Comparison of ENCODE assay signal across 11 cellular contexts in the genomic region with DNA sequence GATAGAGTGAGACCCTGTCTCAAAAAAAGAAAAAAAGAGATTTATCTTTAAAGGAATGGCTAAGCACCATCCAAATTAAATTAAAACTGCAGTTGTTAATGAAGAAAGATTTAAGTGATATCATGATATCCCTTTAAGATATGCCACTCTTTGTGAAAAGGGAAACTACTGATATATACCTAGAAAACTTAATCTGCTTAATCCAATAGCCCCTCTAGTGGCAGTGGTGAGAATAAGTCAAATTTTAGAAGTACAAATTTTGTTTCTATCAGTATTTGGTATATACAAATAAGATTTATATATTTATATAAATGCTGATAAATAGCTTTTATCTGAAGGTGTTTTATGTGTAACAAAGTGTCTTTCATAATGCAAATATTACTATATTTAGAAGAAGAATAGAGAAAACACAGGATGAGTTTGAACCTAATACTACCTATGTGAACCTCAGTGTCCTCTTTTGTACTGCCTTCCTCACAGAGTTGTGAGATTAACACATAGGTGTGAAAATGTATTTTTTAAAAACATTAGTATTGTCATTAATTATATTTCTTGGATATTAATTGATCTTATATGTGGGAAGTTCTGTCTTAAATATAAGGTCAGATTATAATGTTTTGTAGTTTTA. TPM values are rescaled to one million over a fixed set of nuclear protein-coding genes. Genes with fewer than 3 reads are reported as not detected.
DNase-seq lines count a peak whose midpoint lies in the region; ATAC-seq, FAIRE-seq and TF ChIP-seq lines count a peak whose summit lies in the region.
"Had no signal": no experiment of that assay in that cellular context is flagged by ENCODE, and none has a peak within 500 bp of the region (broad histone marks: within the 10 kb centered on the region; RNA-seq: fewer than 3 reads in every experiment).

No MANE protein-coding gene starts in this region.

- no peak overlapping the region for H3K4me2 ChIP-seq in H9 (ENCODE audit: insufficient read depth, insufficient read length, low read length)

- no peaks in the 10 kb centered on the region for H3K36me3 Mint-ChIP-seq in H9 (ENCODE audit: insufficient read depth in 1 of 3, low read depth in 3 of 3)
- H3K36me3 Mint-ChIP-seq in T-helper 17 cell (ENCODE audit: low read depth), result peaks cover 2% of the 10 kb centered on the region

- H3K23me2 ChIP-seq in H9 (ENCODE audit: insufficient read length, low read depth, low read length, poor library complexity, severe bottlenecking), result no peaks in the 10 kb centered on the region

- H3K36me3 ChIP-seq in spleen, result no peaks in the 10 kb centered on the region

- H3K27ac ChIP-seq in H9 (ENCODE audit: insufficient read length, low read depth, low read length) (no peak overlapping the region), spleen (no peak overlapping the region)

- no peak overlapping the region for H3K4me3 ChIP-seq in spleen

- H3K23ac ChIP-seq in H9 (ENCODE audit: insufficient read length, low read depth, low read length), result no peak overlapping the region

- H4K91ac ChIP-seq in H9 (ENCODE audit: insufficient read length, low read depth, low read length), result no peak overlapping the region

- no peak overlapping the region for H2AK5ac ChIP-seq in H9 (ENCODE audit: insufficient read length, low read length)

- H3K27me3 Mint-ChIP-seq in H9 (ENCODE audit: low read depth) (no peaks in the 10 kb centered on the region), T-helper 17 cell (no peaks in the 10 kb centered on the region)
- H3K27me3 Mint-ChIP-seq: activated T-helper 17 cell treated with anti-CD3 and anti-CD28 coated beads, Interleukin-2, amount 50 U/mL, for 72 hours; stimulated activated naive CD8-positive, alpha-beta T cell treated with anti-CD3 and anti-CD28 coated beads, Interleukin-15, Interleukin-2, amounts not matched to agents 100 ng/mL and 50 ng/mL, for 24 hours had no signal

- H2AFZ ChIP-seq in H9 (ENCODE audit: low read length), result no peak overlapping the region

- ATAC-seq in GM21526 (IDR thresholded peaks at IDR 0.05; ENCODE audit: low FRiP score, unreplicated experiment) (no peak), T-helper 17 cell (no peak)
- ATAC-seq: activated T-helper 17 cell treated with anti-CD3 and anti-CD28 coated beads, Interleukin-2, amount 50 U/mL, for 72 hours had no signal

- H4K8ac ChIP-seq in H9 (replicated peaks; ENCODE audit: insufficient read length, low read depth, low read length), result no peak overlapping the region

- TF ChIP-seq CTCF in H9 (conservative IDR thresholded peaks at IDR 0.05) (peak; percentile 68), spleen (IDR thresholded peaks at IDR 0.05 in 8 of 11, conservative IDR thresholded peaks at IDR 0.05 in 3 of 11) (peak in 4 of 11 experiments; percentile 7 to 35 (median 12))

- no peaks in the 10 kb centered on the region for H3K4me1 ChIP-seq in H9 (ENCODE audit: insufficient read depth, low read length)
- no peaks in the 10 kb centered on the region for H3K4me1 ChIP-seq in spleen

- H3K9me3 ChIP-seq in H9 (ENCODE audit: control insufficient read depth, low read depth, low read length), result no peaks in the 10 kb centered on the region
- H3K9me3 ChIP-seq in spleen, result no peaks in the 10 kb centered on the region
- H3K9me3 ChIP-seq in T-helper 17 cell (ENCODE audit: control insufficient read depth, low read length, poor library complexity, severe bottlenecking), result no peaks in the 10 kb centered on the region

- peak; percentile 43 to 45 for DNase-seq in AML-193 (lab: John Stamatoyannopoulos, UW)
- no peak for DNase-seq in H9
- DNase-seq in iris pigment epithelial cell (ENCODE audit: low read depth), result peak; percentile 22
- DNase-seq in SW480 (ENCODE audit: low spot score), result no peak
- no peak for DNase-seq in spleen
- no peak for DNase-seq in T-helper 17 cell
- DNase-seq: NCI-H1930 had no signal

- no peak overlapping the region for H3K9ac ChIP-seq in H9 (ENCODE audit: extremely low read depth, insufficient read length, low read length)

- H3K14ac ChIP-seq in H9 (ENCODE audit: insufficient read depth, low read length), result no peak overlapping the region

- H3K9me3 Mint-ChIP-seq in H9, result no peaks in the 10 kb centered on the region
- H3K9me3 Mint-ChIP-seq: activated T-helper 17 cell treated with anti-CD3 and anti-CD28 coated beads, Interleukin-2, amount 50 U/mL, for 72 hours had no signal

- H3K27me3 ChIP-seq in H9 (ENCODE audit: insufficient read depth, low read length), result no peaks in the 10 kb centered on the region
- H3K27me3 ChIP-seq in spleen (replicated peaks in 1 of 7), result no peaks in the 10 kb centered on the region

- no peak overlapping the region for H3K4ac ChIP-seq in H9 (ENCODE audit: low read depth, low read length)

- H2BK5ac ChIP-seq in H9 (ENCODE audit: insufficient read length, low read length), result no peak overlapping the region

- peak; percentile 91 for FAIRE-seq in TTC549 (lab: Jason Lieb, UNC)

- no peak overlapping the region for H3K18ac ChIP-seq in H9 (ENCODE audit: insufficient read length, low read depth, low read length)

- H4K5ac ChIP-seq in H9 (ENCODE audit: insufficient read length, low read depth, low read length), result no peak overlapping the region

- H3K79me1 ChIP-seq in H9 (ENCODE audit: insufficient read depth, low read depth, low read length, poor library complexity, severe bottlenecking), result no peaks in the 10 kb centered on the region

- H2BK12ac ChIP-seq in H9 (ENCODE audit: insufficient read length, low read depth, low read length), result no peak overlapping the region

- no peaks in the 10 kb centered on the region for H4K20me1 ChIP-seq in H9 (ENCODE audit: control insufficient read depth, insufficient read depth, insufficient read length)

- intact Hi-C loops in spleen (cut with DNase I; ENCODE audit: low total_unique reads), result no loop called here

- no peak overlapping the region for H3T11ph ChIP-seq in H9 (ENCODE audit: low read length)

- no peak overlapping the region for H2BK15ac ChIP-seq in H9 (ENCODE audit: low read depth, low read length)

- H2BK20ac ChIP-seq in H9 (ENCODE audit: low read depth, low read length, poor library complexity, severe bottlenecking), result no peak overlapping the region

- no peak for TF ChIP-seq POLR2A in spleen (IDR thresholded peaks at IDR 0.05)

- no peak overlapping the region for H3K56ac ChIP-seq in H9 (ENCODE audit: insufficient read length, low read depth, low read length)

- no peak overlapping the region for H2BK120ac ChIP-seq in H9 (ENCODE audit: low read depth, low read length, poor library complexity, severe bottlenecking)

- H3K27ac Mint-ChIP-seq in H9 (no peak overlapping the region), T-helper 17 cell (no peak overlapping the region)
- H3K27ac Mint-ChIP-seq: activated T-helper 17 cell treated with anti-CD3 and anti-CD28 coated beads, Interleukin-2, amount 50 U/mL, for 72 hours; stimulated activated naive CD8-positive, alpha-beta T cell treated with anti-CD3 and anti-CD28 coated beads, Interleukin-15, Interleukin-2, amounts not matched to agents 100 ng/mL and 50 ng/mL, for 24 hours had no signal

- no peaks in the 10 kb centered on the region for H3K79me2 ChIP-seq in H9 (ENCODE audit: insufficient read depth, low read length)

- H3K4me1 Mint-ChIP-seq in H9 (peaks cover 0 to 4% of the 10 kb centered on the region in 2 experiments; a peak in 1 of 4 replicates), T-helper 17 cell (peaks cover 6% of the 10 kb centered on the region)

- H3K4me3 Mint-ChIP-seq in H9, result no peak overlapping the region
- H3K4me3 Mint-ChIP-seq in T-helper 17 cell, result no peak overlapping the region
- H3K4me3 Mint-ChIP-seq: activated T-helper 17 cell treated with anti-CD3 and anti-CD28 coated beads, Interleukin-2, amount 50 U/mL, for 72 hours; stimulated activated naive CD8-positive, alpha-beta T cell treated with anti-CD3 and anti-CD28 coated beads, Interleukin-15, Interleukin-2, amounts not matched to agents 100 ng/mL and 50 ng/mL, for 24 hours had no signal

RNA-seq across cellular contexts. Expression of gene GARIN2, which starts 51.4 kb away (rescaled TPM):
- total RNA-seq in H9 (2021) (not detected in 2 replicates), spleen (1 to 10 TPM in 1 of 7 donors, under 1 TPM in 2, not detected in 4; 0.30 to 2.3 (median 0.57) TPM), T-helper 17 cell (not detected)
- not detected for polyA plus RNA-seq in spleen
- total RNA-seq: activated T-helper 17 cell treated with anti-CD3 and anti-CD28 coated beads, Interleukin-2, amount 50 U/mL, for 72 hours had no signal

Comparison
In these comparisons a context has a peak if more than half of its experiments do, and no peak if none do; other contexts are left out.
1. DNase-seq: peak in AML-193 (2 of 2) and iris pigment epithelial cell (single experiment); none in H9 (single experiment), SW480 (single experiment), spleen (single experiment) and T-helper 17 cell (0 of 3).